7 cellular contexts compared by ENCODE assay signal in the genomic region with DNA sequence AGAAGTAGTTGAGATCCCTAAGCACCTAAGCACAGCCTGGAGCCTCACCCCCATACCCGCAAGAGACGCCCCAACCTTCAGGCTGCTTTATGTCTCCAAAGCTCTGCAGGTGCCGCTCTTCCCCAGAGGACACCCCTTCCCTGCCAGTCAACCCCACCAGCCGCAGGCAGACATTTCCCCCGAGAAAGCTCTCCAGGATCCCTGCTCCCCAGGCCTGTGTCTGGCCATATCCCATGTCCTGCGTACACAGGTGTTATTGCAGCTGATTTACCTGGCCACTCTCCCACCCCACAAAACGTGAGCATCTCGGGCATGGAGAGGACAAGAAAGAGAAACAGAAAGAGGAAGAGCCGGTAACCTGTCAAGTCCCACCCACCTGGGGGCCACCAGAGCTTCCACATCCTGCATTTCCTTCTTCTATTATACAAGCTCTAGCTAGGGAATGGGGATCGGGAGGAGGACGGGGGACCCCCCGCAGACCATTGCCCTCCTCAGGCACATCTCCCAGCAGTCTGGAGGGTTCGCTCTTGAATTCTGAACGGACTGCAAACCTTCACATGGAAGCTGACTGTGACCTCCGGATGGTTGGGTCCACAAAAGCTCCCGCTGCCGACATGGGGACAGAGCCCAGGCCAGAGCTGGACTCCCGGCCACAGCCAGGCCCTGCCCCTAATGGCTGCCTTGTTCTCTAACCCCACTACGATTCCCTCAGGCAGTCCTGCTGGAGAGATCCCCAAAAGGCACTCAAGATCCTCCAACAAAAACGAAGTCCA. TPM values are rescaled to one million over a fixed set of nuclear protein-coding genes. Genes with fewer than 3 reads are reported as not detected.
DNase-seq lines count a peak whose midpoint lies in the region; ATAC-seq and TF ChIP-seq lines count a peak whose summit lies in the region.

No MANE protein-coding gene starts in this region.

- no peaks in the 10 kb centered on the region for H3K9me3 ChIP-seq in spleen
- no peaks in the 10 kb centered on the region for H3K9me3 ChIP-seq in psoas muscle

- intact Hi-C loops in spleen (cut with DNase I; ENCODE audit: low total_unique reads) (no loop called here), psoas muscle (cut with DNase I) (no loop called here)

- peak; percentile 42 for DNase-seq in activated naive CD4-positive, alpha-beta T cell treated with anti-CD3 and anti-CD28 coated beads, Interleukin-2, amount 50 U/mL, for 16 hours
- peak; percentile 87 for DNase-seq in spleen
- no peak for DNase-seq in psoas muscle
- DNase-seq in foreskin fibroblast: no peak

- peaks cover 73 to 100% (median 95%) of the 10 kb centered on the region in 6 donors for H3K4me1 ChIP-seq in spleen
- no peaks in the 10 kb centered on the region for H3K4me1 ChIP-seq in psoas muscle

- H3K36me3 ChIP-seq in spleen (peaks cover 0 to 11% (median 0%) of the 10 kb centered on the region in 6 donors), psoas muscle (ENCODE audit: insufficient read depth in 1 of 2, low read depth in 1 of 2) (no peaks in the 10 kb centered on the region)

- H3K27ac ChIP-seq in spleen: peak overlapping the region; percentile 55 to 86 (median 76)
- no peak overlapping the region for H3K27ac ChIP-seq in psoas muscle

- no peak for TF ChIP-seq POLR2A in spleen (IDR thresholded peaks at IDR 0.05)

- WGBS in spleen, 5 donors: 24 to 43% (median 32%) methylated on average over 12 to 20 of the region's 20 CpGs
- WGBS in psoas muscle, 3 donors: 72 to 82% (median 74%) methylated on average over 20 of the region's 20 CpGs

- peak; percentile 37 for ATAC-seq in GM18909 (IDR thresholded peaks at IDR 0.05; ENCODE audit: poor library complexity, unreplicated experiment)
- peak; percentile 44 for ATAC-seq in HG03095 (IDR thresholded peaks at IDR 0.05; ENCODE audit: unreplicated experiment)
- no peak for ATAC-seq in psoas muscle
- no peak for ATAC-seq in GM21717 (IDR thresholded peaks at IDR 0.05; ENCODE audit: unreplicated experiment)

- TF ChIP-seq CTCF in spleen (IDR thresholded peaks at IDR 0.05 in 8 of 11, conservative IDR thresholded peaks at IDR 0.05 in 3 of 11): no peak
- TF ChIP-seq CTCF in psoas muscle (IDR thresholded peaks at IDR 0.05): no peak
- TF ChIP-seq CTCF in foreskin fibroblast (IDR thresholded peaks at IDR 0.05; ENCODE audit: low read depth, low read length): no peak

- H3K27me3 ChIP-seq in spleen (replicated peaks in 1 of 7) (no peaks in the 10 kb centered on the region), psoas muscle (ENCODE audit: insufficient read depth in 3 of 3, low read length in 2 of 3) (peaks cover 0 to 5% (median 0%) of the 10 kb centered on the region in 3 donors)

- H3K4me3 ChIP-seq in spleen (peak overlapping the region; percentile 26 to 70 (median 48)), psoas muscle (no peak overlapping the region), foreskin fibroblast (ENCODE audit: low read depth in 1 of 2, low read length in 2 of 2) (no peak overlapping the region)

RNA-seq across cellular contexts. Expression of gene CCDC88C, which starts 17.6 kb away (rescaled TPM):
- total RNA-seq in spleen: 100 to 1,000 TPM in 6 of 7 donors, 10 to 100 TPM in 1; 96.4 to 136 (median 107) TPM
- polyA plus RNA-seq in spleen: 10 to 100 TPM; 23.2 to 38.4 (median 29.8) TPM
- 1 to 10 TPM; 2.4 to 3.9 (median 2.9) TPM for total RNA-seq in psoas muscle
- polyA plus RNA-seq in psoas muscle: 1 to 10 TPM in 2 of 3 donors, under 1 TPM in 1; 0.49 to 1.3 (median 1.2) TPM

Comparison
In these comparisons a context has a peak if more than half of its experiments do, and no peak if none do; other contexts are left out.
1. ATAC-seq: peak in GM18909 (single experiment) and HG03095 (single experiment); none in psoas muscle (0 of 4) and GM21717 (single experiment).
2. DNase-seq: peak in activated naive CD4-positive, alpha-beta T cell treated with anti-CD3 and anti-CD28 coated beads, Interleukin-2, amount 50 U/mL, for 16 hours (single experiment) and spleen (single experiment); none in psoas muscle (0 of 2) and foreskin fibroblast (0 of 2).
3. H3K4me3 ChIP-seq: peak in spleen (8 of 8); none in psoas muscle (single experiment) and foreskin fibroblast (0 of 2).
4. RNA of gene CCDC88C, which starts 17.6 kb away (total RNA-seq): 96.4 to 136 TPM in spleen; 2.4 to 3.9 TPM in psoas muscle; every median in the first group is over 10 times any median in the second.